In the genomic region with DNA sequence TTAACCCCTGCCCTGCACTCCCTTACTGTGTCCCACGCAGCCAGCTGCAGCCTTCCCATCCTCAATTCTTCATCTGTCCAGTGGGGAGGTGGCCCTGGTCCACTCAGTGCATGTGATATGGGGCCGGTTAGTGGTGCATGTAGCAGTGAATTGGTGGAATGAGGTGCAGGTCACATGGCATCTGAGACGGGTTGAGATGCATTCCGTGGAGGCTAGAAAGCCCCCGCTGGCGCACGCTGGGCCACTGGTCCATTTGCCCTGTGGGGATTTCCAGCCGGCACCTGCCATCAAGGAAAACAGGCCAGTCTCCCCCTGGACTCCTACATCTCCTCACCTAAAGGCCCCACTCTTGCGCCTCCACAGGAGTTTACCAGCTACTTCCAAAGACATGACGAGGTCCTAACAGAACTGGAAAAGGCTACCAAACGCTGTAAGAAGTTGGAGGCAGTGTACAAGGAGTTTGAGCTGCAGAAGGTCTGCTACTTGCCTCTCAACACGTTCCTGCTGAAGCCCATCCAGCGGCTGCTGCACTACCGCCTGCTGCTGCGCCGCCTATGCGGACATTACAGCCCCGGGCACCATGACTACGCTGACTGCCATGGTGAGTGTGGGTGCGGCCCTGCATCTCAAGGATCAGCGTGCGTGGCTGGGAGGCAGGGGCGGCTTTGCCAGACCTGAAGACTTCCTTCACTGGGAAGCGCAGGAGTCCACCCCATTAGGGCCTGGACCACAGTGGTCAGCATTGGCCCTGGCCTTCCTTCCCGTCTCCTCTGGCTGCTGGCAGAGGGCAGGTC, we compare ENCODE assay signal across 10 cellular contexts.
"Had no signal": no experiment of that assay in that cellular context is flagged by ENCODE, and none has a peak within 500 bp of the region (broad histone marks: within the 10 kb centered on the region; RNA-seq: fewer than 3 reads in every experiment).

No MANE protein-coding gene starts in this region.

- H3K4me1 ChIP-seq: HAP-1 had no signal

- H3K27ac Mint-ChIP-seq: GM23338, HFFc6 had no signal

- H3K9me3 Mint-ChIP-seq: HFFc6 had no signal

- H3K27ac ChIP-seq: HL-60 had no signal

- DNase-seq: HFFc6, IMR-90, KG1 had no signal

- FAIRE-seq: H1, H54, K562 had no signal

- H3K9me3 ChIP-seq: HAP-1 had no signal

- H3K4me3 ChIP-seq: GM23338, HAP-1, K562 had no signal

- H3K36me3 ChIP-seq: HAP-1 had no signal

- H3K4me2 ChIP-seq: GM23338 had no signal

- H3K4me3 Mint-ChIP-seq: GM23338, HFFc6 had no signal

- H2AFZ ChIP-seq: GM23338 had no signal

- ATAC-seq: GM23338, HCT116, K562 had no signal
